In genomic region chr7:139133335-139134139, GRCh38 we compare ENCODE assay signal across 8 cellular contexts. TPM values are rescaled to one million over a fixed set of nuclear protein-coding genes. Genes with fewer than 3 reads are reported as not detected.
DNase-seq lines count a peak whose midpoint lies in the region; ATAC-seq and TF ChIP-seq lines count a peak whose summit lies in the region.

No MANE protein-coding gene starts in this region.

- H3K27ac ChIP-seq in coronary artery: peak overlapping the region; percentile 16 to 56

- DNase-seq in BJ (ENCODE audit: low read depth) (peak; percentile 48), GM19238 (ENCODE audit: insufficient read length, low spot score) (peak; percentile 63), NCI-H524 (lab: John Stamatoyannopoulos, UW) (peak; percentile 56 to 88), coronary artery (ENCODE audit: low spot score) (peak; percentile 91), left kidney (ENCODE audit: low read depth, low spot score) (peak; percentile 96)
- peak; percentile 96 for DNase-seq in activated CD4-positive, alpha-beta T cell treated with anti-CD3 and anti-CD28 coated beads, Interleukin-2, amount 10 ng/mL, durations not matched to agents 24 days and 14 days
- DNase-seq in stimulated activated CD4-positive, alpha-beta T cell treated with anti-CD3 and anti-CD28 coated beads, Interleukin-1b, Interleukin-23, amount 100 ng/mL, for 4 hours (ENCODE audit: low read depth in 2 of 2): peak; percentile 78 to 82

- TF ChIP-seq CTCF in BJ (IDR thresholded peaks at IDR 0.05; ENCODE audit: insufficient read depth, low read depth, low read length) (no peak), coronary artery (IDR thresholded peaks at IDR 0.05) (no peak)

- POLR2A ChIA-PET in BJ (lab: Charles Lee): no interaction called here

- H3K36me3 Mint-ChIP-seq in activated CD4-positive, alpha-beta T cell treated with anti-CD3 and anti-CD28 coated beads, Interleukin-2, amount 10 ng/mL, durations not matched to agents 24 days and 14 days (ENCODE audit: low read depth): no peaks in the 10 kb centered on the region

- no peaks in the 10 kb centered on the region for H3K9me3 Mint-ChIP-seq in activated CD4-positive, alpha-beta T cell treated with anti-CD3 and anti-CD28 coated beads, Interleukin-2, amount 10 ng/mL, durations not matched to agents 24 days and 14 days

- peaks cover 4% of the 10 kb centered on the region for H3K27me3 Mint-ChIP-seq in activated CD4-positive, alpha-beta T cell treated with anti-CD3 and anti-CD28 coated beads, Interleukin-2, amount 10 ng/mL, durations not matched to agents 24 days and 14 days

- peak; percentile 97 for ATAC-seq in HG03432 (IDR thresholded peaks at IDR 0.05; ENCODE audit: unreplicated experiment)

- H3K4me1 Mint-ChIP-seq in activated CD4-positive, alpha-beta T cell treated with anti-CD3 and anti-CD28 coated beads, Interleukin-2, amount 10 ng/mL, durations not matched to agents 24 days and 14 days: peaks cover 28% of the 10 kb centered on the region

- peak overlapping the region; percentile 75 for H3K27ac Mint-ChIP-seq in activated CD4-positive, alpha-beta T cell treated with anti-CD3 and anti-CD28 coated beads, Interleukin-2, amount 10 ng/mL, durations not matched to agents 24 days and 14 days

- CTCF ChIA-PET in BJ (lab: Yijun Ruan, JAX): interaction anchor here (1.7 to 2.3 kb wide), 2 partner anchors 11 to 14 kb away, joined by 4 to 7 read pairs; no protein-coding TSS in a partner anchor

- peak overlapping the region; percentile 85 for H3K4me3 Mint-ChIP-seq in activated CD4-positive, alpha-beta T cell treated with anti-CD3 and anti-CD28 coated beads, Interleukin-2, amount 10 ng/mL, durations not matched to agents 24 days and 14 days

- H3K36me3 ChIP-seq in BJ (ENCODE audit: control insufficient read depth, insufficient read depth, low read length): no peaks in the 10 kb centered on the region

- H3K4me3 ChIP-seq in BJ (ENCODE audit: low read depth, low read length) (peak overlapping the region; percentile 64), coronary artery (peak overlapping the region; percentile 72)

- intact Hi-C loops in activated CD4-positive, alpha-beta T cell treated with anti-CD3 and anti-CD28 coated beads, Interleukin-2, amount 10 ng/mL, durations not matched to agents 24 days and 14 days (cut with micrococcal nuclease): loop anchor here (1.0 to 5.0 kb wide), 5 partner anchors 15 to 207 kb away; partner anchors contain the start of genes UBN2 and ZC3HAV1

- no peaks in the 10 kb centered on the region for H3K27me3 ChIP-seq in BJ (ENCODE audit: control insufficient read depth, insufficient read depth, low read length)

RNA-seq across cellular contexts. Expression of gene ZC3HAV1, which starts 24.0 kb away (rescaled TPM):
- 21.7 and 24.5 TPM in 2 replicates for polyA plus RNA-seq in BJ (2011; rRNA removed)
- polyA minus RNA-seq in BJ (2011; rRNA and poly(A)+ RNA removed): 37.1 and 41.6 TPM in 2 replicates
- total RNA-seq in activated CD4-positive, alpha-beta T cell treated with anti-CD3 and anti-CD28 coated beads, Interleukin-2, amount 10 ng/mL, durations not matched to agents 24 days and 14 days: 86.1 and 90.5 TPM in 2 replicates

Comparison
In these comparisons a context has a peak if more than half of its experiments do, and no peak if none do; other contexts are left out.
1. Peak in every context shown above with its lines: DNase-seq, ATAC-seq, H3K4me3 ChIP-seq and H3K27ac ChIP-seq.